ENCODE assay signal across 21 cellular contexts in genomic region chrX:8374041-8374825, GRCh38.
DNase-seq lines count a peak whose midpoint lies in the region; ATAC-seq and TF ChIP-seq lines count a peak whose summit lies in the region.
"Had no signal": no experiment of that assay in that cellular context is flagged by ENCODE, and none has a peak within 500 bp of the region (broad histone marks: within the 10 kb centered on the region; RNA-seq: fewer than 3 reads in every experiment).

No MANE protein-coding gene starts in this region.

- peaks cover 5% of the 10 kb centered on the region for H3K4me1 ChIP-seq in foreskin keratinocyte

- peak; percentile 65 for ATAC-seq in foreskin keratinocyte
- no peak for ATAC-seq in HG03039 (IDR thresholded peaks at IDR 0.05; ENCODE audit: unreplicated experiment)
- no peak for ATAC-seq in GM21360 (IDR thresholded peaks at IDR 0.05; ENCODE audit: unreplicated experiment)
- ATAC-seq in activated CD4-positive, CD25-positive, alpha-beta regulatory T cell treated with anti-CD3 and anti-CD28 coated beads, Interleukin-2, amount 50 U/mL, for 24 hours, result no peak
- ATAC-seq: GM12878, HepG2, Panc1, SK-N-SH treated with all-trans-retinoic acid at 6 μM for 48 hours had no signal

- peak; percentile 34 for DNase-seq in HT1080 (ENCODE audit: low read depth)
- peak; percentile 18 for DNase-seq in astrocyte of the cerebellum (ENCODE audit: low read depth)
- peak in 1 of 2 donors; percentile 56 for DNase-seq in foreskin keratinocyte
- peak; percentile 34 for DNase-seq in renal cortical epithelial cell (ENCODE audit: low read depth)
- DNase-seq in COR-L47 (lab: John Stamatoyannopoulos, UW), result no peak
- DNase-seq: CD4-positive, alpha-beta T cell; DMS79; GOT3; KG1; MG63; NCI-H1092; NCI-H2081 treated with DMSO at 0.1 percent for 48 hours; NCI-H524; Right ventricle myocardium superior had no signal

- TF ChIP-seq CTCF in astrocyte of the cerebellum (IDR thresholded peaks at IDR 0.05; ENCODE audit: low read depth, low read length, missing control alignments) (no peak), foreskin keratinocyte (conservative IDR thresholded peaks at IDR 0.05) (no peak)

- H3K27ac ChIP-seq in foreskin keratinocyte, result no peak overlapping the region

- no peaks in the 10 kb centered on the region for H3K27me3 ChIP-seq in foreskin keratinocyte
- H3K27me3 ChIP-seq: MG63 had no signal

- in situ Hi-C loops in astrocyte of the cerebellum (cut with HindIII; ENCODE audit: low sequenced_read_pairs), result no loop called here

- no peak overlapping the region for H3K4me3 ChIP-seq in astrocyte of the cerebellum (ENCODE audit: low read depth, low read length)
- H3K4me3 ChIP-seq: GM12878, MG63 had no signal
